8 cellular contexts compared by ENCODE assay signal in genomic region chr14:49584981-49585640, GRCh38. TPM values are rescaled to one million over a fixed set of nuclear protein-coding genes. Genes with fewer than 3 reads are reported as not detected.
DNase-seq lines count a peak whose midpoint lies in the region; ATAC-seq and TF ChIP-seq lines count a peak whose summit lies in the region.
"Not testable (repeated sequence)": the region's sequence is repeated elsewhere in the genome, so short reads cannot be mapped to it uniquely, and the experiment has no call there.

No MANE protein-coding gene starts in this region.

- peak overlapping the region; percentile 99 for H3K27ac Mint-ChIP-seq in activated B cell treated with CpG ODN at 0.5 μM for 24 hours

- H3K4me2 ChIP-seq in fibroblast of lung (ENCODE audit: extremely low read depth, insufficient read depth, low read length) = peak overlapping the region; percentile 75

- POLR2A ChIA-PET in activated B cell treated with CpG ODN at 0.5 μM for 24 hours (lab: Charles Lee) = interaction anchor here (0.6 to 6.6 kb wide), 11 partner anchors 12 to 1238 kb away, joined by 3 to 211 read pairs (median 8); partner anchors contain the start of genes DNAAF2, KLHDC2, LRR1 and MGAT2

- peak; percentile 34 for DNase-seq in NCI-H510A treated with DMSO at 0.1 percent for 48 hours (lab: John Stamatoyannopoulos, UW)
- not testable (repeated sequence) for DNase-seq in activated B cell treated with CpG ODN at 0.5 μM for 24 hours; fibroblast of lung (ENCODE audit: low read depth in 2 of 2); lung (ENCODE audit: low spot score); upper lobe of left lung
- peak; percentile 22 for DNase-seq in astrocyte of the hippocampus (ENCODE audit: low read depth, low spot score)
- DNase-seq in retina = peak; percentile 47

- TF ChIP-seq POLR2A in upper lobe of left lung (IDR thresholded peaks at IDR 0.05) = not testable (repeated sequence)

- ATAC-seq in activated B cell treated with CpG ODN at 0.5 μM for 24 hours (ENCODE audit: low read depth); lung (ENCODE audit: insufficient read depth, low FRiP score); upper lobe of left lung (ENCODE audit: low FRiP score in 2 of 2): not testable (repeated sequence)

- not testable (repeated sequence) for H3K9me3 Mint-ChIP-seq in activated B cell treated with CpG ODN at 0.5 μM for 24 hours

- H2AFZ ChIP-seq in fibroblast of lung (ENCODE audit: low read length) = not testable (repeated sequence)

- peak overlapping the region; percentile 68 to 97 (median 96) for H3K4me3 ChIP-seq in fibroblast of lung (replicated peaks in 1 of 4; ENCODE audit: control extremely low read depth in 1 of 4, insufficient read depth in 1 of 4, low read depth in 3 of 4, low read length in 4 of 4)
- peak overlapping the region; percentile 89 for H3K4me3 ChIP-seq in lung
- H3K4me3 ChIP-seq in upper lobe of left lung = peak overlapping the region; percentile 72 to 83 (median 77)

- H3K4me1 ChIP-seq in ES-I3 (ENCODE audit: insufficient read depth, low read length) (peaks cover 16% of the 10 kb centered on the region; the same call in 1 of the 2 replicates), lung (ENCODE audit: control insufficient read depth in 2 of 2, insufficient read depth in 2 of 2, low read length in 2 of 2) (peaks cover 10 to 16% of the 10 kb centered on the region in 2 donors), upper lobe of left lung (peaks cover 26 to 40% (median 32%) of the 10 kb centered on the region in 4 donors)
- H3K4me1 ChIP-seq in fibroblast of lung (ENCODE audit: control insufficient read depth, extremely low read depth, insufficient read depth, low read length) = not testable (repeated sequence)

- not testable (repeated sequence) for H3K9me3 ChIP-seq in ES-I3 (ENCODE audit: control insufficient read depth, insufficient read depth, low read length); fibroblast of lung (ENCODE audit: control insufficient read depth, insufficient read depth, low read depth, low read length); lung (ENCODE audit: control insufficient read depth in 2 of 2, insufficient read depth in 1 of 2, low read length in 1 of 2); upper lobe of left lung

- H3K9ac ChIP-seq in ES-I3 (ENCODE audit: low read depth, low read length) (peak overlapping the region; percentile 98), fibroblast of lung (ENCODE audit: insufficient read depth, low read length) (peak overlapping the region; percentile 39)

- H3K36me3 Mint-ChIP-seq in activated B cell treated with CpG ODN at 0.5 μM for 24 hours (ENCODE audit: low read depth) = peaks cover 54% of the 10 kb centered on the region

- H3K36me3 ChIP-seq in ES-I3 (ENCODE audit: insufficient read depth, low read length) (peaks cover 23% of the 10 kb centered on the region), lung (ENCODE audit: control insufficient read depth in 2 of 2, insufficient read depth in 2 of 2, low read length in 2 of 2) (peaks cover 9 to 20% of the 10 kb centered on the region in 2 donors), upper lobe of left lung (peaks cover 0 to 31% (median 14%) of the 10 kb centered on the region in 4 donors)
- H3K36me3 ChIP-seq in fibroblast of lung (ENCODE audit: control insufficient read depth, insufficient read depth, low read length) = not testable (repeated sequence)

- WGBS in lung, 2 donors = 15 to 18% methylated on average over 32 of the region's 32 CpGs
- 19 to 20% methylated on average over 32 of the region's 32 CpGs for WGBS in upper lobe of left lung, 2 donors

- peaks cover 47% of the 10 kb centered on the region for H3K79me2 ChIP-seq in fibroblast of lung (ENCODE audit: control insufficient read depth, insufficient read depth, low read length)

- H3K27ac ChIP-seq in fibroblast of lung (ENCODE audit: insufficient read depth, low read length) (peak overlapping the region; percentile 97), lung (ENCODE audit: low read depth in 1 of 2, low read length in 1 of 2) (peak overlapping the region; percentile 56 to 93), upper lobe of left lung (peak overlapping the region; percentile 92 to 95 (median 94))

- H3K4me3 Mint-ChIP-seq in activated B cell treated with CpG ODN at 0.5 μM for 24 hours = peak overlapping the region; percentile 98

- TF ChIP-seq CTCF in activated B cell treated with CpG ODN at 0.5 μM for 24 hours (IDR thresholded peaks at IDR 0.05); fibroblast of lung (conservative IDR thresholded peaks at IDR 0.05 in 1 of 2, IDR thresholded peaks at IDR 0.05 in 1 of 2; ENCODE audit: low read depth in 1 of 2, low read length in 2 of 2); lung (IDR thresholded peaks at IDR 0.05; ENCODE audit: control extremely low read depth, extremely low read depth); upper lobe of left lung (IDR thresholded peaks at IDR 0.05): not testable (repeated sequence)

- not testable (repeated sequence) for H4K20me1 ChIP-seq in fibroblast of lung (ENCODE audit: control insufficient read depth, extremely low read depth, insufficient read depth, low read length)

- H3K27me3 Mint-ChIP-seq in activated B cell treated with CpG ODN at 0.5 μM for 24 hours = not testable (repeated sequence)

- not testable (repeated sequence) for TF ChIP-seq EP300 in upper lobe of left lung (IDR thresholded peaks at IDR 0.05)

- intact Hi-C loops in activated B cell treated with CpG ODN at 0.5 μM for 24 hours (cut with micrococcal nuclease) = loop anchor here (5.0 to 10.0 kb wide), 2 partner anchors 123 to 1660 kb away; partner anchors contain the start of gene TMX1

- CTCF ChIA-PET in activated B cell treated with CpG ODN at 0.5 μM for 24 hours (lab: Charles Lee) = interaction anchor here (1.3 to 3.5 kb wide), 3 partner anchors 36 to 123 kb away, joined by 4 to 29 read pairs (median 11); partner anchors contain the start of genes MGAT2 and RPL36AL

- peaks cover 56% of the 10 kb centered on the region for H3K4me1 Mint-ChIP-seq in activated B cell treated with CpG ODN at 0.5 μM for 24 hours

- not testable (repeated sequence) for H3K27me3 ChIP-seq in fibroblast of lung (ENCODE audit: control insufficient read depth, insufficient read depth, low read length); lung (ENCODE audit: control insufficient read depth, insufficient read depth); upper lobe of left lung

RNA-seq across cellular contexts. Expression of gene RPS29, which starts 1.1 kb away (rescaled TPM):
- total RNA-seq in activated B cell treated with CpG ODN at 0.5 μM for 24 hours (3,259 and 3,732 TPM in 2 replicates), fibroblast of lung (1,182 and 1,369 TPM in 2 replicates), lung (1,000 to 10,000 TPM in 1 of 2 donors, 100 to 1,000 TPM in 1; 413 to 1,209 TPM), upper lobe of left lung (1,000 to 10,000 TPM in 4 of 6 donors, 100 to 1,000 TPM in 2; 308 to 5,471 (median 1,242) TPM)
- polyA plus RNA-seq in fibroblast of lung (6,852 and 7,256 TPM in 2 replicates), lung (1,000 to 10,000 TPM; 2,302 to 3,240 TPM)
- 4,212 and 4,641 TPM in 2 replicates for polyA plus RNA-seq in fibroblast of lung (2012)
- 872 and 1,088 TPM in 2 replicates for polyA minus RNA-seq in fibroblast of lung (ENCODE audit: low replicate concordance)

RNA-seq across cellular contexts. Expression of gene LRR1, which starts 13.6 kb away (rescaled TPM):
- total RNA-seq in activated B cell treated with CpG ODN at 0.5 μM for 24 hours = 15.1 and 19.9 TPM in 2 replicates
- total RNA-seq in fibroblast of lung = 9.5 and 10.7 TPM in 2 replicates
- polyA plus RNA-seq in fibroblast of lung = 10.9 and 26.0 TPM in 2 replicates
- 11.3 and 29.8 TPM in 2 replicates for polyA plus RNA-seq in fibroblast of lung (2012)
- polyA minus RNA-seq in fibroblast of lung (ENCODE audit: low replicate concordance) = 1.0 and 4.0 TPM in 2 replicates
- total RNA-seq in lung = 10 to 100 TPM in 1 of 2 donors, 1 to 10 TPM in 1; 6.9 to 11.9 TPM
- 1 to 10 TPM; 5.7 to 8.3 TPM for polyA plus RNA-seq in lung
- total RNA-seq in upper lobe of left lung = 10 to 100 TPM in 1 of 6 donors, 1 to 10 TPM in 5; 1.6 to 13.6 (median 8.1) TPM

RNA-seq across cellular contexts. Expression of gene RPL36AL, which starts 35.3 kb away (rescaled TPM):
- total RNA-seq in activated B cell treated with CpG ODN at 0.5 μM for 24 hours = 150 and 166 TPM in 2 replicates
- 281 and 528 TPM in 2 replicates for total RNA-seq in fibroblast of lung
- polyA plus RNA-seq in fibroblast of lung = 383 and 523 TPM in 2 replicates
- polyA plus RNA-seq in fibroblast of lung (2012) = 481 and 552 TPM in 2 replicates
- polyA minus RNA-seq in fibroblast of lung (ENCODE audit: low replicate concordance) = 0.52 and 11.9 TPM in 2 replicates
- 100 to 1,000 TPM; 117 to 158 TPM for total RNA-seq in lung
- 100 to 1,000 TPM; 343 to 729 TPM for polyA plus RNA-seq in lung
- 100 to 1,000 TPM in 5 of 6 donors, 10 to 100 TPM in 1; 98.0 to 264 (median 171) TPM for total RNA-seq in upper lobe of left lung

RNA-seq across cellular contexts. Expression of gene MGAT2, which starts 35.5 kb away (rescaled TPM):
- 39.7 and 40.5 TPM in 2 replicates for total RNA-seq in activated B cell treated with CpG ODN at 0.5 μM for 24 hours
- 50.3 and 60.4 TPM in 2 replicates for total RNA-seq in fibroblast of lung
- polyA plus RNA-seq in fibroblast of lung = 55.7 and 64.5 TPM in 2 replicates
- polyA plus RNA-seq in fibroblast of lung (2012) = 40.0 and 57.4 TPM in 2 replicates
- polyA minus RNA-seq in fibroblast of lung (ENCODE audit: low replicate concordance) = 12.6 and 16.0 TPM in 2 replicates
- total RNA-seq in lung = 10 to 100 TPM; 26.8 to 44.2 TPM
- polyA plus RNA-seq in lung = 10 to 100 TPM; 15.2 to 32.4 TPM
- total RNA-seq in upper lobe of left lung = 10 to 100 TPM; 14.7 to 41.7 (median 25.5) TPM

RNA-seq across cellular contexts. Expression of gene DNAAF2, which starts 49.9 kb away (rescaled TPM):
- total RNA-seq in activated B cell treated with CpG ODN at 0.5 μM for 24 hours (8.5 and 8.6 TPM in 2 replicates), fibroblast of lung (9.1 and 10.3 TPM in 2 replicates), lung (10 to 100 TPM; 11.7 to 12.3 TPM), upper lobe of left lung (10 to 100 TPM in 3 of 6 donors, 1 to 10 TPM in 3; 6.1 to 17.6 (median 9.6) TPM)
- polyA plus RNA-seq in fibroblast of lung (6.1 and 6.5 TPM in 2 replicates), lung (1 to 10 TPM; 4.4 to 8.2 TPM)
- 4.2 and 5.3 TPM in 2 replicates for polyA plus RNA-seq in fibroblast of lung (2012)
- 0.12 and 0.15 TPM in 2 replicates for polyA minus RNA-seq in fibroblast of lung (ENCODE audit: low replicate concordance)
